ENCODE assay signal across 12 cellular contexts in the genomic region with DNA sequence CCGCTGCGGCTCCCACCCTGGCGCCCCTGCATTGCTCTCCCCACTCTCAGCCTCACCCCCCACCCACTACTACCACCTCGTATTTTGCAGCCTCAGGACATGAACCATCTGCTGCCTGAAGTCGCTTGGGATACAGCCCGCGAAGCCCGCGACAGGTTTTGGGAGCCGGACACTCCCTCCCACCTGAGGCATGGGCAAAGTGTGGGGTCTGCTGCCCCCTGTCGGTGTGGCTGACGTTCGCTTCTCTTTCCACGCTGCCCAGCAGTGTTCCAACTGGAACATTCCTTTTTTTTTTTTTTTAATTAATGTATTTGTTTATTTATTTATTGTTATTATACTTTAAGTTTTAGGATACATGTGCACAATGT. TPM values are rescaled to one million over a fixed set of nuclear protein-coding genes. Genes with fewer than 3 reads are reported as not detected.
DNase-seq lines count a peak whose midpoint lies in the region; ATAC-seq and TF ChIP-seq lines count a peak whose summit lies in the region.
"Had no signal": no experiment of that assay in that cellular context is flagged by ENCODE, and none has a peak within 500 bp of the region (broad histone marks: within the 10 kb centered on the region; RNA-seq: fewer than 3 reads in every experiment).

No MANE protein-coding gene starts in this region.

- peak overlapping the region in 1 of 2 donors; percentile 64 for H3K9ac ChIP-seq in liver (ENCODE audit: low read depth in 1 of 2, low read length in 2 of 2)

- H3K36me3 ChIP-seq in liver (ENCODE audit: control insufficient read depth in 4 of 4, insufficient read depth in 3 of 4, low read depth in 1 of 4, low read length in 3 of 4) (no peaks in the 10 kb centered on the region), upper lobe of left lung (no peaks in the 10 kb centered on the region)
- H3K36me3 ChIP-seq: SJCRH30 had no signal

- H3K27me3 ChIP-seq in liver (ENCODE audit: control insufficient read depth in 4 of 4, insufficient read depth in 4 of 4, low read length in 3 of 4) (no peaks in the 10 kb centered on the region), upper lobe of left lung (peaks cover 0 to 6% (median 0%) of the 10 kb centered on the region in 4 donors)

- no peaks in the 10 kb centered on the region for H3K36me3 Mint-ChIP-seq in endothelial cell (ENCODE audit: low read depth, unreplicated experiment)
- H3K36me3 Mint-ChIP-seq: memory B cell had no signal

- H3K9me3 Mint-ChIP-seq in endothelial cell (ENCODE audit: unreplicated experiment): no peaks in the 10 kb centered on the region

- no peak overlapping the region for H3K27ac Mint-ChIP-seq in endothelial cell (ENCODE audit: unreplicated experiment)
- H3K27ac Mint-ChIP-seq: memory B cell had no signal

- ATAC-seq in upper lobe of left lung (ENCODE audit: low FRiP score in 2 of 2): peak in 1 of 2 donors; percentile 39

- peak overlapping the region; percentile 74 for H3K4me3 Mint-ChIP-seq in endothelial cell (ENCODE audit: unreplicated experiment)
- H3K4me3 Mint-ChIP-seq: memory B cell had no signal

- H3K4me1 ChIP-seq in liver (ENCODE audit: control insufficient read depth in 4 of 4, insufficient read depth in 4 of 4, low read length in 3 of 4) (peaks cover 0 to 12% (median 9%) of the 10 kb centered on the region in 4 donors), upper lobe of left lung (no peaks in the 10 kb centered on the region)
- H3K4me1 ChIP-seq: SJCRH30 had no signal

- no peaks in the 10 kb centered on the region for H3K4me1 Mint-ChIP-seq in endothelial cell (ENCODE audit: unreplicated experiment)
- H3K4me1 Mint-ChIP-seq: memory B cell had no signal

- peaks cover 1% of the 10 kb centered on the region for H3K27me3 Mint-ChIP-seq in endothelial cell (ENCODE audit: unreplicated experiment)
- H3K27me3 Mint-ChIP-seq: memory B cell had no signal

- no peak for TF ChIP-seq EP300 in upper lobe of left lung (IDR thresholded peaks at IDR 0.05)

- TF ChIP-seq CTCF in endothelial cell (IDR thresholded peaks at IDR 0.05; ENCODE audit: unreplicated experiment) (peak; percentile 47), liver (IDR thresholded peaks at IDR 0.05; ENCODE audit: low read depth, low read length, missing input control) (peak; percentile 60), upper lobe of left lung (IDR thresholded peaks at IDR 0.05) (no peak)

- TF ChIP-seq POLR2A in upper lobe of left lung (IDR thresholded peaks at IDR 0.05): no peak

- H3K4me3 ChIP-seq in liver (ENCODE audit: low read depth in 1 of 3, low read length in 3 of 3): peak overlapping the region in 2 of 3 donors; percentile 47 to 62
- H3K4me3 ChIP-seq in upper lobe of left lung: peak overlapping the region in 3 of 4 donors; percentile 6 to 30 (median 20)
- H3K4me3 ChIP-seq: SJCRH30 had no signal

- peak; percentile 68 to 73 for TF ChIP-seq RAD21 in liver (IDR thresholded peaks at IDR 0.05)

- DNase-seq in stimulated activated CD4-positive, alpha-beta T cell treated with anti-CD3 and anti-CD28 coated beads, Interleukin-15, amount 100 ng/mL, for 24 hours: peak; percentile 26
- no peak for DNase-seq in stimulated activated CD4-positive, alpha-beta T cell treated with anti-CD3 and anti-CD28 coated beads, Interleukin-2, amount 100 ng/mL, for 48 hours
- DNase-seq in endothelial cell (ENCODE audit: low spot score) (peak; percentile 49), upper lobe of left lung (no peak), NCI-H2196 treated with DMSO at 0.1 percent for 48 hours (lab: John Stamatoyannopoulos, UW; ENCODE audit: unreplicated experiment) (no peak)
- no peak for DNase-seq in activated T-cell treated with anti-CD3 and anti-CD28 coated beads, Interleukin-2, amount 50 U/mL, for 1 hour
- no peak for DNase-seq in stimulated activated CD4-positive, alpha-beta T cell treated with anti-CD3 and anti-CD28 coated beads, Interleukin-4, amount 100 ng/mL, for 24 hours
- DNase-seq: central memory CD4-positive, alpha-beta T cell; MM.1S; SJCRH30 had no signal

- WGBS in liver: 7% methylated on average over 14 of the region's 14 CpGs
- 11 to 12% methylated on average over 13 to 14 of the region's 14 CpGs for WGBS in upper lobe of left lung, 2 donors

- H3K9me3 ChIP-seq in liver (ENCODE audit: control insufficient read depth in 4 of 4, low read length in 3 of 4): no peaks in the 10 kb centered on the region
- H3K9me3 ChIP-seq in upper lobe of left lung: no peaks in the 10 kb centered on the region
- H3K9me3 ChIP-seq: SJCRH30 had no signal

- no peak overlapping the region for H3K27ac ChIP-seq in liver (ENCODE audit: low read depth in 1 of 2, low read length in 2 of 2)
- no peak overlapping the region for H3K27ac ChIP-seq in upper lobe of left lung
- H3K27ac ChIP-seq: SJCRH30 had no signal

TF ChIP-seq in liver, 16 proteins besides CTCF, POLR2A, EP300 and RAD21:
- TF ChIP-seq MAX (IDR thresholded peaks at IDR 0.05) (peak; percentile 37), RXRA (IDR thresholded peaks at IDR 0.05) (no peak), EGR1 (IDR thresholded peaks at IDR 0.05; ENCODE audit: low read depth in 2 of 2) (no peak), YY1 (IDR thresholded peaks at IDR 0.05) (peak; percentile 23)

RNA-seq across cellular contexts. Expression of gene LPA, which starts 15.3 kb away (rescaled TPM):
- total RNA-seq in endothelial cell (ENCODE audit: unreplicated experiment): not detected
- total RNA-seq in liver: 10 to 100 TPM; 34.7 to 62.8 TPM
- 10 to 100 TPM in 1 of 2 donors, 1 to 10 TPM in 1; 7.9 to 13.1 TPM for polyA plus RNA-seq in liver
- 1 to 10 TPM in 1 of 6 donors, under 1 TPM in 3, not detected in 2; 0.15 to 2.1 (median 0.23) TPM for total RNA-seq in upper lobe of left lung
- total RNA-seq: SJCRH30 had no signal

RNA-seq across cellular contexts. Expression of gene PLG, which starts 22.7 kb away (rescaled TPM):
- total RNA-seq in endothelial cell (ENCODE audit: unreplicated experiment) (not detected), liver (1,000 to 10,000 TPM in 1 of 2 donors, 100 to 1,000 TPM in 1; 880 to 1,208 TPM), upper lobe of left lung (under 1 TPM in 2 of 6 donors, not detected in 4; 0.71 to 0.89 TPM)
- 1,000 to 10,000 TPM; 1,307 to 1,797 TPM for polyA plus RNA-seq in liver

Comparison
In these comparisons a context has a peak if more than half of its experiments do, and no peak if none do; other contexts are left out.
1. DNase-seq: peak in stimulated activated CD4-positive, alpha-beta T cell treated with anti-CD3 and anti-CD28 coated beads, Interleukin-15, amount 100 ng/mL, for 24 hours (single experiment) and endothelial cell (single experiment); none in stimulated activated CD4-positive, alpha-beta T cell treated with anti-CD3 and anti-CD28 coated beads, Interleukin-2, amount 100 ng/mL, for 48 hours (0 of 2), upper lobe of left lung (0 of 2), activated T-cell treated with anti-CD3 and anti-CD28 coated beads, Interleukin-2, amount 50 U/mL, for 1 hour (single experiment), NCI-H2196 treated with DMSO at 0.1 percent for 48 hours (single experiment) and stimulated activated CD4-positive, alpha-beta T cell treated with anti-CD3 and anti-CD28 coated beads, Interleukin-4, amount 100 ng/mL, for 24 hours (single experiment).
2. CTCF ChIP-seq: peak in endothelial cell (single experiment) and liver (single experiment); none in upper lobe of left lung (0 of 6).
3. RNA of gene LPA, which starts 15.3 kb away (total RNA-seq): 34.7 to 62.8 TPM in liver; 0.15 to 2.1 TPM in upper lobe of left lung and not detected in endothelial cell (single experiment); every median in the first group is over 10 times any median in the second.
4. RNA of gene PLG, which starts 22.7 kb away (total RNA-seq): 880 to 1,208 TPM in liver; 0.71 to 0.89 TPM in upper lobe of left lung and not detected in endothelial cell (single experiment); every median in the first group is over 100 times any median in the second.